9 cellular contexts compared by ENCODE assay signal in genomic region chr18:13615432-13615861, GRCh38.
DNase-seq lines count a peak whose midpoint lies in the region; ATAC-seq, FAIRE-seq and TF ChIP-seq lines count a peak whose summit lies in the region.
"Had no signal": no experiment of that assay in that cellular context is flagged by ENCODE, and none has a peak within 500 bp of the region (broad histone marks: within the 10 kb centered on the region; RNA-seq: fewer than 3 reads in every experiment).

No MANE protein-coding gene starts in this region.

- DNase-seq in GM12864 (ENCODE audit: low read depth) (no peak), RCC 7860 (ENCODE audit: low spot score) (no peak), H7 (no peak), hippocampal formation (lab: John Stamatoyannopoulos, UW) (no peak)
- DNase-seq in effector memory CD4-positive, alpha-beta T cell = no peak
- DNase-seq: SW 1271 had no signal

- peaks cover 11% of the 10 kb centered on the region for H3K36me3 Mint-ChIP-seq in stimulated activated memory B cell treated with anti-CD40 and anti-IgM and Interleukin-4, amounts not matched to agents 10 μg/mL and 1 μg/mL and 100 μg/mL, for 72 hours

- no peaks in the 10 kb centered on the region for H3K9me3 Mint-ChIP-seq in stimulated activated memory B cell treated with anti-CD40 and anti-IgM and Interleukin-4, amounts not matched to agents 10 μg/mL and 1 μg/mL and 100 μg/mL, for 72 hours
- H3K9me3 Mint-ChIP-seq: activated naive CD4-positive, alpha-beta T cell treated with anti-CD3 and anti-CD28 coated beads, Interleukin-2, amount 50 U/mL, for 72 hours had no signal

- peak overlapping the region; percentile 94 for H3K27ac Mint-ChIP-seq in stimulated activated memory B cell treated with anti-CD40 and anti-IgM and Interleukin-4, amounts not matched to agents 10 μg/mL and 1 μg/mL and 100 μg/mL, for 72 hours

- peaks cover 18% of the 10 kb centered on the region for H3F3A ChIP-seq in OCI-LY1 (ENCODE audit: insufficient read depth, low read length)

- H3K4me1 ChIP-seq in OCI-LY1 (ENCODE audit: insufficient read depth, low read length, severe bottlenecking) = peaks cover 83% of the 10 kb centered on the region
- H3K4me1 ChIP-seq in effector memory CD4-positive, alpha-beta T cell (ENCODE audit: control insufficient read depth, insufficient read depth, low read length, poor library complexity, severe bottlenecking) = peaks cover 53% of the 10 kb centered on the region

- H3K36me3 ChIP-seq in OCI-LY1 (ENCODE audit: insufficient read depth, low read length) (peaks cover 28% of the 10 kb centered on the region; the same call in 1 of the 2 replicates), H7 (replicated peaks; ENCODE audit: control insufficient read depth, insufficient read depth, low read length) (no peaks in the 10 kb centered on the region)
- no peaks in the 10 kb centered on the region for H3K36me3 ChIP-seq in effector memory CD4-positive, alpha-beta T cell (ENCODE audit: control insufficient read depth, insufficient read depth, low read length)

- ATAC-seq in stimulated activated memory B cell treated with anti-CD40 and anti-IgM and Interleukin-4, amounts not matched to agents 10 μg/mL and 1 μg/mL and 100 μg/mL, for 72 hours = no peak

- peak overlapping the region; percentile 91 for H3K4me2 ChIP-seq in OCI-LY1 (ENCODE audit: low read length)

- H3K27ac ChIP-seq in OCI-LY1 (ENCODE audit: low read depth, low read length, poor library complexity, severe bottlenecking) = peak overlapping the region; percentile 99
- no peak overlapping the region for H3K27ac ChIP-seq in effector memory CD4-positive, alpha-beta T cell (ENCODE audit: insufficient read depth, low read length, poor library complexity, severe bottlenecking)

- H3K27me3 ChIP-seq in OCI-LY1 (ENCODE audit: insufficient read depth, low read length) (no peaks in the 10 kb centered on the region), H7 (ENCODE audit: control insufficient read depth, insufficient read depth, low read length) (peaks cover 4% of the 10 kb centered on the region; the same call in 1 of the 2 replicates)
- no peaks in the 10 kb centered on the region for H3K27me3 ChIP-seq in effector memory CD4-positive, alpha-beta T cell (replicated peaks; ENCODE audit: control insufficient read depth, insufficient read depth, low read length, poor library complexity, severe bottlenecking)

- no peaks in the 10 kb centered on the region for H3K9me3 ChIP-seq in OCI-LY1 (ENCODE audit: low read length)
- H3K9me3 ChIP-seq in effector memory CD4-positive, alpha-beta T cell (ENCODE audit: control insufficient read depth, low read length) = no peaks in the 10 kb centered on the region

- H3K9ac ChIP-seq in OCI-LY1 (ENCODE audit: low read length) = peak overlapping the region; percentile 85

- H2AFZ ChIP-seq in OCI-LY1 (ENCODE audit: low read length) = no peak overlapping the region

- H3K4me3 Mint-ChIP-seq in stimulated activated memory B cell treated with anti-CD40 and anti-IgM and Interleukin-4, amounts not matched to agents 10 μg/mL and 1 μg/mL and 100 μg/mL, for 72 hours = peak overlapping the region; percentile 80

- peaks cover 92% of the 10 kb centered on the region for H3K4me1 Mint-ChIP-seq in stimulated activated memory B cell treated with anti-CD40 and anti-IgM and Interleukin-4, amounts not matched to agents 10 μg/mL and 1 μg/mL and 100 μg/mL, for 72 hours

- H4K20me1 ChIP-seq in OCI-LY1 (ENCODE audit: insufficient read depth, low read length) = no peaks in the 10 kb centered on the region

- TF ChIP-seq CTCF in GM12864 (IDR thresholded peaks at IDR 0.05; ENCODE audit: low read depth, low read length, missing control alignments) (no peak), OCI-LY1 (IDR thresholded peaks at IDR 0.05; ENCODE audit: low read length) (no peak)

- no peak for FAIRE-seq in RCC 7860 (lab: Jason Lieb, UNC)

- H3K4me3 ChIP-seq in GM12864 (ENCODE audit: low read depth, low read length) (peak overlapping the region; percentile 57; the same call in 1 of the 2 replicates), OCI-LY1 (ENCODE audit: low read depth, low read length, poor library complexity, severe bottlenecking) (peak overlapping the region; percentile 69), H7 (ENCODE audit: insufficient read depth, low read depth, low read length) (no peak overlapping the region)
- peak overlapping the region; percentile 20 for H3K4me3 ChIP-seq in effector memory CD4-positive, alpha-beta T cell (ENCODE audit: insufficient read depth, low read depth, low read length, poor library complexity, severe bottlenecking)

- peaks cover 60% of the 10 kb centered on the region for H3K79me2 ChIP-seq in OCI-LY1 (ENCODE audit: insufficient read depth, low read length)

- no peaks in the 10 kb centered on the region for H3K27me3 Mint-ChIP-seq in stimulated activated memory B cell treated with anti-CD40 and anti-IgM and Interleukin-4, amounts not matched to agents 10 μg/mL and 1 μg/mL and 100 μg/mL, for 72 hours

- H3K9me2 ChIP-seq in OCI-LY1 (ENCODE audit: low read depth, low read length) = no peaks in the 10 kb centered on the region
